23 cellular contexts compared by ENCODE assay signal in the genomic region with DNA sequence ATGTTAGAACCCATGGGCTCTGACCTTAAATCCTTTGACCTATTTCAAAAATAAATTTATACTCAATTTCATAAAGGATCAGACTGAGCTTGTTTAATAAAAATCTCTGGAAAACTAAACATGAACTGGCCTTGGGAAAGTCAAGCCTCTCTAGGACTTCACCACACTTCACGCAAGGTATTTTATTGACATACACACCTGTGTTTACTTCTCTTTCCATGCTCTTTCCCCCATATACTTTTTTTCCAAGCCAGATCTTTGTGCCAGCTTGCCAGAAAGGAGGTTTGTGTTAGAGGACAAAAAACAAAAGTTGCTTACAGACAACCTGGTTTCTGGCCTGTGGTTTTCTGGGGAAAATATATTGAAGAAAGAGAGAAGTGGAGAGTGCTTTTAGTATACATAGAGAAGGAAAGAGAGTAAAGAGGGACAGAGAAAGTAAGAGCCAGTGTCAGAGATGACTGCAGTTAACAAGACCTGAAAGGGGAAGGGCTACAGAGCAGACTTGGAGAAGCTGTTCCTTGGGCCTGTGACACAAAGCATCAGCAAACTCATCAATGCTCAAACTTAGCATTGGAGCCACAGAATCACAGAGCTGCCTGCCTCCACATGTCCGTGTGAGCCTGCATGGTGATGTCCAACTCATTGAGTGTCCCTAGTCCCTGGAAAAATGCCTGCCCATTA.
DNase-seq lines count a peak whose midpoint lies in the region; ATAC-seq and TF ChIP-seq lines count a peak whose summit lies in the region.
"Had no signal": no experiment of that assay in that cellular context is flagged by ENCODE, and none has a peak within 500 bp of the region (broad histone marks: within the 10 kb centered on the region; RNA-seq: fewer than 3 reads in every experiment).

No MANE protein-coding gene starts in this region.

- no peak overlapping the region for H3K4me2 ChIP-seq in PC-9
- H3K4me2 ChIP-seq: SK-N-SH had no signal

- H3F3A ChIP-seq in PC-9 (ENCODE audit: insufficient read depth, low read depth), result no peaks in the 10 kb centered on the region

- H3K4me1 ChIP-seq in PC-9 (replicated peaks; ENCODE audit: insufficient read depth) (peaks cover 14% of the 10 kb centered on the region), mucosa of rectum (ENCODE audit: control insufficient read depth in 2 of 2, insufficient read depth in 2 of 2, low read length in 2 of 2) (peaks cover 0 to 5% of the 10 kb centered on the region in 2 donors), tibial artery (no peaks in the 10 kb centered on the region)
- H3K4me1 ChIP-seq: BE2C had no signal

- H3K4me3 ChIP-seq in PC-9, result no peak overlapping the region
- H3K4me3 ChIP-seq in mucosa of rectum (ENCODE audit: low read length in 2 of 2), result no peak overlapping the region
- no peak overlapping the region for H3K4me3 ChIP-seq in tibial artery
- H3K4me3 ChIP-seq: MG63 had no signal

- peak overlapping the region; percentile 39; the same call in 1 of the 2 replicates for H2AFZ ChIP-seq in PC-9

- no peaks in the 10 kb centered on the region for H4K20me1 ChIP-seq in PC-9 (ENCODE audit: insufficient read depth)

- no peak overlapping the region for H3K9ac ChIP-seq in mucosa of rectum (ENCODE audit: low read depth in 1 of 2, low read length in 2 of 2)
- H3K9ac ChIP-seq: SK-N-SH had no signal

- ATAC-seq in GM18867 (IDR thresholded peaks at IDR 0.05; ENCODE audit: unreplicated experiment), result peak; percentile 33

- H3K9me2 ChIP-seq in PC-9 (ENCODE audit: insufficient read depth), result no peaks in the 10 kb centered on the region; the same call in 1 of the 2 replicates
- H3K9me2 ChIP-seq: SK-N-SH had no signal

- H3K9me3 ChIP-seq in PC-9 (ENCODE audit: insufficient read depth, low read depth), result no peaks in the 10 kb centered on the region; the same call in 1 of the 2 replicates
- no peaks in the 10 kb centered on the region for H3K9me3 ChIP-seq in mucosa of rectum (ENCODE audit: control insufficient read depth in 2 of 2, low read length in 2 of 2)
- no peaks in the 10 kb centered on the region for H3K9me3 ChIP-seq in tibial artery
- H3K9me3 ChIP-seq: BE2C, MG63, SK-N-SH had no signal

- BruUV-seq in PC-9 (replicated peaks; lab: Mats Ljungman, UMichigan), result no TSS peak

- H3K27me3 ChIP-seq in PC-9 (ENCODE audit: insufficient read depth, low read depth) (no peaks in the 10 kb centered on the region), mucosa of rectum (ENCODE audit: control insufficient read depth in 2 of 2, insufficient read depth in 2 of 2, low read length in 2 of 2) (no peaks in the 10 kb centered on the region), tibial artery (no peaks in the 10 kb centered on the region)
- H3K27me3 ChIP-seq: MG63 had no signal

- CTCF ChIA-PET in PC-9 (lab: Charles Lee), result no interaction called here

- intact Hi-C loops in PC-9 (cut with micrococcal nuclease; ENCODE audit: unreplicated experiment) (no loop called here), tibial artery (cut with DNase I; ENCODE audit: low total_unique reads) (no loop called here)

- H3K79me2 ChIP-seq in PC-9 (ENCODE audit: low read depth), result no peaks in the 10 kb centered on the region

- H3K36me3 ChIP-seq in PC-9 (ENCODE audit: low read depth) (no peaks in the 10 kb centered on the region), mucosa of rectum (ENCODE audit: control insufficient read depth in 2 of 2, insufficient read depth in 2 of 2, low read length in 2 of 2) (no peaks in the 10 kb centered on the region), tibial artery (no peaks in the 10 kb centered on the region)
- H3K36me3 ChIP-seq: BE2C, MG63 had no signal

- no peak overlapping the region for H3K27ac ChIP-seq in PC-9
- peak overlapping the region; percentile 3 to 37 for H3K27ac ChIP-seq in mucosa of rectum (ENCODE audit: low read depth in 2 of 2, low read length in 2 of 2)
- no peak overlapping the region for H3K27ac ChIP-seq in tibial artery
- H3K27ac ChIP-seq: HL-60 had no signal

- POLR2A ChIA-PET in PC-9 (lab: Charles Lee; ENCODE audit: unreplicated experiment), result no interaction called here

- TF ChIP-seq CTCF in PC-9 (conservative IDR thresholded peaks at IDR 0.05) (no peak), tibial artery (IDR thresholded peaks at IDR 0.05) (no peak)

- no peak for DNase-seq in PC-9
- peak; percentile 3 for DNase-seq in fibroblast of peridontal ligament (ENCODE audit: extremely low read depth)
- no peak for DNase-seq in tibial artery
- DNase-seq in NCI-H1694 treated with DMSO at 0.1 percent for 48 hours (lab: John Stamatoyannopoulos, UW), result no peak
- DNase-seq in NCI-H748 (lab: John Stamatoyannopoulos, UW; ENCODE audit: unreplicated experiment), result no peak
- no peak for DNase-seq in germinal center (ENCODE audit: low spot score)
- DNase-seq: BE2C; CD4-positive, CD25-positive, alpha-beta regulatory T cell; COR-L47; H7; Karpas-422; MG63; NCI-H1048; NCI-H1436; NCI-H2029 treated with DMSO at 0.1 percent for 48 hours; NCI-H2171; NCI-H446; NCI-H69; SHP77; SK-N-SH had no signal

Comparison
In these comparisons a context has a peak if more than half of its experiments do, and no peak if none do; other contexts are left out.
1. H3K27ac ChIP-seq: peak in mucosa of rectum (2 of 2); none in PC-9 (single experiment) and tibial artery (0 of 2).